In genomic region chr20:47126374-47126705, GRCh38 we compare ENCODE assay signal across 14 cellular contexts.
A peak's percentile ranks its signal among the peaks of the same experiment; 100 is the strongest.
DNase-seq lines count a peak whose midpoint lies in the region; ATAC-seq and TF ChIP-seq lines count a peak whose summit lies in the region.
"Had no signal": no experiment of that assay in that cellular context is flagged by ENCODE, and none has a peak within 500 bp of the region (broad histone marks: within the 10 kb centered on the region; RNA-seq: fewer than 3 reads in every experiment).

No MANE protein-coding gene starts in this region.

- no peaks in the 10 kb centered on the region for H3K9me3 ChIP-seq in GM23248 (ENCODE audit: low read depth)
- H3K9me3 ChIP-seq in SJSA1 (replicated peaks): no peaks in the 10 kb centered on the region
- no peaks in the 10 kb centered on the region for H3K9me3 ChIP-seq in sigmoid colon

- no peak for ATAC-seq in GM21717 (IDR thresholded peaks at IDR 0.05; ENCODE audit: unreplicated experiment)
- no peak for ATAC-seq in GM18907 (IDR thresholded peaks at IDR 0.05; ENCODE audit: unreplicated experiment)
- no peak for ATAC-seq in GM19023 (IDR thresholded peaks at IDR 0.05; ENCODE audit: unreplicated experiment)

- DNase-seq in GM23248 (peak; percentile 44), SJSA1 (ENCODE audit: low read depth in 1 of 2, low spot score in 2 of 2) (no peak), fibroblast of gingiva (ENCODE audit: low read depth) (peak; percentile 43), sigmoid colon (no peak), HK-2 (ENCODE audit: unreplicated experiment) (no peak)
- DNase-seq: amygdala; CD4-positive, alpha-beta T cell; NCI-H510A treated with DMSO at 0.1 percent for 48 hours; RPMI8226; stimulated activated CD4-positive, alpha-beta T cell treated with anti-CD3 and anti-CD28 coated beads, Interleukin-2, amount 100 ng/mL, for 24 hours; T1000 had no signal

- intact Hi-C loops in sigmoid colon (cut with DNase I): no loop called here

- H3K27ac ChIP-seq in GM23248 (peak overlapping the region; percentile 38), SJSA1 (peak overlapping the region; percentile 86), sigmoid colon (peak overlapping the region in 3 of 4 donors; percentile 42 to 80 (median 57))

- peak overlapping the region; percentile 16 for H3K4me2 ChIP-seq in GM23248 (ENCODE audit: unreplicated experiment)

- no peak overlapping the region for H2AFZ ChIP-seq in GM23248

- H4K20me1 ChIP-seq in GM23248 (ENCODE audit: insufficient read depth): no peaks in the 10 kb centered on the region

- H3K27me3 ChIP-seq in GM23248 (replicated peaks; ENCODE audit: insufficient read depth) (no peaks in the 10 kb centered on the region), SJSA1 (replicated peaks) (no peaks in the 10 kb centered on the region; the same call in 1 of the 2 replicates), sigmoid colon (no peaks in the 10 kb centered on the region)

- in situ Hi-C loops in GM23248 (cut with MboI): no loop called here

- 70 to 75% methylated on average over 5 of the region's 5 CpGs for WGBS in GM23248 (ENCODE audit: low coverage in 1 of 2, low lambda C conversion rate in 2 of 2, missing lambda C conversion rate in 2 of 2), 2 experiments
- WGBS in sigmoid colon, 2 donors: 90 to 92% methylated on average over 5 of the region's 5 CpGs

- no peak for TF ChIP-seq CTCF in sigmoid colon (IDR thresholded peaks at IDR 0.05)

- no peaks in the 10 kb centered on the region for H3K79me2 ChIP-seq in GM23248 (ENCODE audit: insufficient read depth)

- peaks cover 34% of the 10 kb centered on the region for H3F3A ChIP-seq in GM23248 (ENCODE audit: insufficient read depth)

- H3K4me1 ChIP-seq in GM23248 (ENCODE audit: insufficient read depth) (peaks cover 38% of the 10 kb centered on the region), SJSA1 (replicated peaks) (peaks cover 39% of the 10 kb centered on the region), sigmoid colon (peaks cover 0 to 18% (median 11%) of the 10 kb centered on the region in 4 donors)

- H3K4me3 ChIP-seq in GM23248: no peak overlapping the region; the same call in 1 of the 2 replicates
- no peak overlapping the region for H3K4me3 ChIP-seq in SJSA1
- no peak overlapping the region for H3K4me3 ChIP-seq in sigmoid colon

- no peak overlapping the region for H3K9ac ChIP-seq in GM23248

- no peak for TF ChIP-seq EP300 in sigmoid colon (IDR thresholded peaks at IDR 0.05)

- H3K9me2 ChIP-seq in GM23248 (ENCODE audit: insufficient read depth): no peaks in the 10 kb centered on the region

- no peak for TF ChIP-seq POLR2A in sigmoid colon (IDR thresholded peaks at IDR 0.05)

- H3K36me3 ChIP-seq in GM23248 (ENCODE audit: low read depth) (no peaks in the 10 kb centered on the region), SJSA1 (no peaks in the 10 kb centered on the region), sigmoid colon (no peaks in the 10 kb centered on the region)

Comparison
In these comparisons a context has a peak if more than half of its experiments do, and no peak if none do; other contexts are left out.
1. DNase-seq: peak in GM23248 (single experiment) and fibroblast of gingiva (single experiment); none in SJSA1 (0 of 2), sigmoid colon (single experiment) and HK-2 (single experiment).
2. Peak in every context shown above with its lines, with median percentiles within 50 percentile points of each other: H3K27ac ChIP-seq.